Comparison of ENCODE assay signal across 1 cellular context in the genomic region with DNA sequence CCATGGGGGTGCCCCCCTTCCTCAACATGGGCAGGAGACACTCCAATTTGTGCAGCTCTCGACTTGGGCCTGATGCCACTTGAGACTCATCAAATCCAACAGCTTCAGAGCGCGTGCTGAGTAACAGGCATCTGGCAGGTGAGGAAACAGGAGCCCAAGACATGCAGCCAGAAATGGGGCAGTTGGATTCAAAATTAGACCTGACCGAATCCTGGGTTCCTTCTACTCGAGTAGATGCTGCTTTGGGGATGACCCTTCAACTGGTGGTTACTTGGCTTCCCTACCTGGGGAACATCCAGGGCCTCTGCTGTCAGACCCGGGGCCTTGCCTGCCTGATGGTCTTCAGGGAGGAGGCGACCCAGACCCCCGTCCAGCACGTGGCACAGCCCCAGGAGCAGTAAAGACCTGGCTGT.
A peak's percentile ranks its signal among the peaks of the same experiment; 100 is the strongest.
TF ChIP-seq lines count a peak whose summit lies in the region.

No MANE protein-coding gene starts in this region.

TF ChIP-seq in H1, 55 proteins besides CTCF, POLR2A, EP300 and RAD21 (continued from another document):
- TF ChIP-seq GABPA (IDR thresholded peaks at IDR 0.05; ENCODE audit: borderline replicate concordance, insufficient read depth, low read length) (no peak), CTBP2 (IDR thresholded peaks at IDR 0.05; ENCODE audit: borderline replicate concordance, insufficient read depth, insufficient read length, low read length) (no peak), CHD1 (IDR thresholded peaks at IDR 0.05; ENCODE audit: low read depth, low read length) (no peak)
- TF ChIP-seq, protein P1, sequence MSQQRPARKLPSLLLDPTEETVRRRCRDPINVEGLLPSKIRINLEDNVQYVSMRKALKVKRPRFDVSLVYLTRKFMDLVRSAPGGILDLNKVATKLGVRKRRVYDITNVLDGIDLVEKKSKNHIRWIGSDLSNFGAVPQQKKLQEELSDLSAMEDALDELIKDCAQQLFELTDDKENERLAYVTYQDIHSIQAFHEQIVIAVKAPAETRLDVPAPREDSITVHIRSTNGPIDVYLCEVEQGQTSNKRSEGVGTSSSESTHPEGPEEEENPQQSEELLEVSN (IDR thresholded peaks at IDR 0.05) = peak; percentile 34; the same call in 1 of the 2 replicates
- TF ChIP-seq, protein P2, sequence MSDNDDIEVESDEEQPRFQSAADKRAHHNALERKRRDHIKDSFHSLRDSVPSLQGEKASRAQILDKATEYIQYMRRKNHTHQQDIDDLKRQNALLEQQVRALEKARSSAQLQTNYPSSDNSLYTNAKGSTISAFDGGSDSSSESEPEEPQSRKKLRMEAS (IDR thresholded peaks at IDR 0.05) = peak; percentile 78
TF ChIP-seq in H1: peak in this region for 2.
